In the genomic region with DNA sequence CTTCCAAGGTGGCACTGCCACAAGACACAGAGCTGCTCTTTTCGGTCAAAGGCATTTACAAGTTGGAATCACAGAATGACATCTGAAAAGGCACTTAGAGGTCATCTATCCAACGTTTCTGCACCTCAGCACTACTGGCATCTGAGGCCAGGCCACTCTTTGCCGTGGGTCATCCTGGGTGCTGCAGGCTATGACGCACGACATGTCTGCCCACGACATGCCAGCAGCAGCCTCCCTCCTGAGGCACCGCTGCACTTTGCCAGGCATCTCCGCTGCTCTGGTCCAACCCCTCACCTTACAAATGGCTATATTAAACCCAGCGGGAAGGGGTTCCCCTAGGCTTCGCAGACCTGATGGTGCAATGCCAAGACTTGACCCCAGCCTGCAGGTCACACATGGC, we compare ENCODE assay signal across 12 cellular contexts. TPM values are rescaled to one million over a fixed set of nuclear protein-coding genes. Genes with fewer than 3 reads are reported as not detected.
DNase-seq lines count a peak whose midpoint lies in the region; ATAC-seq, FAIRE-seq and TF ChIP-seq lines count a peak whose summit lies in the region.
"Had no signal": no experiment of that assay in that cellular context is flagged by ENCODE, and none has a peak within 500 bp of the region (broad histone marks: within the 10 kb centered on the region; RNA-seq: fewer than 3 reads in every experiment).

No MANE protein-coding gene starts in this region.

- no peak for TF ChIP-seq CTCF in heart left ventricle (IDR thresholded peaks at IDR 0.05)
- TF ChIP-seq CTCF in right atrium auricular region (IDR thresholded peaks at IDR 0.05): no peak
- no peak for TF ChIP-seq CTCF in kidney (IDR thresholded peaks at IDR 0.05; ENCODE audit: borderline replicate concordance, extremely low read depth, insufficient read depth)

- DNase-seq in heart left ventricle: no peak
- DNase-seq in right atrium auricular region (ENCODE audit: low spot score): no peak
- no peak for DNase-seq in kidney
- no peak for DNase-seq in NCI-H1436 (lab: John Stamatoyannopoulos, UW)
- DNase-seq: activated effector memory CD4-positive, alpha-beta T cell treated with anti-CD3 and anti-CD28 coated beads, Interleukin-2, amount 50 U/mL, for 16 hours; CD4-positive, alpha-beta T cell; DND-41; MV-4-11; spleen; stimulated activated naive B cell treated with anti-CD40 and anti-IgM and Interleukin-4, amounts not matched to agents 10 μg/mL and 1 μg/mL and 100 μg/mL, for 72 hours had no signal

- H3K4me1 ChIP-seq in heart left ventricle (peaks cover 3 to 60% (median 52%) of the 10 kb centered on the region in 12 donors), right atrium auricular region (peaks cover 0 to 53% of the 10 kb centered on the region in 2 donors), kidney (ENCODE audit: control insufficient read depth in 1 of 2, insufficient read depth in 1 of 2, low read depth in 1 of 2, low read length in 2 of 2) (peaks cover 53 to 69% of the 10 kb centered on the region in 2 donors), subcutaneous abdominal adipose tissue (ENCODE audit: control insufficient read depth in 5 of 5, insufficient read depth in 5 of 5, low read length in 5 of 5) (peaks cover 28 to 62% (median 57%) of the 10 kb centered on the region in 5 donors)

- TF ChIP-seq POLR2A in heart left ventricle (IDR thresholded peaks at IDR 0.05): no peak

- WGBS in heart left ventricle, 4 donors: 67 to 81% (median 80%) methylated on average over 6 to 10 of the region's 10 CpGs

- H3K9ac ChIP-seq in kidney (ENCODE audit: low read length in 2 of 2): peak overlapping the region in 1 of 2 donors; percentile 10
- H3K9ac ChIP-seq in subcutaneous abdominal adipose tissue (ENCODE audit: low read length in 5 of 5): peak overlapping the region in 1 of 5 donors; percentile 21

- ATAC-seq in heart left ventricle (peak in 3 of 4 donors; percentile 36 to 42 (median 37)), GM18873 (IDR thresholded peaks at IDR 0.05; ENCODE audit: low FRiP score, unreplicated experiment) (no peak)
- ATAC-seq: stimulated activated naive B cell treated with anti-CD40 and anti-IgM and Interleukin-4, amounts not matched to agents 10 μg/mL and 1 μg/mL and 100 μg/mL, for 72 hours had no signal

- intact Hi-C loops in heart left ventricle (cut with DNase I): no loop called here
- intact Hi-C loops in kidney (cut with DNase I): no loop called here

- H3K27me3 ChIP-seq in heart left ventricle (no peaks in the 10 kb centered on the region), right atrium auricular region (no peaks in the 10 kb centered on the region), subcutaneous abdominal adipose tissue (ENCODE audit: control insufficient read depth in 5 of 5, insufficient read depth in 4 of 5, low read length in 5 of 5) (no peaks in the 10 kb centered on the region)
- H3K27me3 ChIP-seq: spleen had no signal

- H3K4me3 ChIP-seq in heart left ventricle: no peak overlapping the region
- H3K4me3 ChIP-seq in right atrium auricular region: no peak overlapping the region
- H3K4me3 ChIP-seq in kidney (ENCODE audit: low read length in 2 of 2): peak overlapping the region in 1 of 2 donors; percentile 1
- H3K4me3 ChIP-seq in subcutaneous abdominal adipose tissue (ENCODE audit: low read depth in 1 of 5, low read length in 5 of 5): peak overlapping the region in 2 of 5 donors; percentile 6 to 22
- H3K4me3 ChIP-seq: spleen had no signal

- H3K9me3 ChIP-seq in heart left ventricle (no peaks in the 10 kb centered on the region), right atrium auricular region (no peaks in the 10 kb centered on the region), kidney (ENCODE audit: control insufficient read depth in 1 of 2, low read length in 2 of 2) (no peaks in the 10 kb centered on the region), subcutaneous abdominal adipose tissue (ENCODE audit: control insufficient read depth in 5 of 5, low read length in 5 of 5) (no peaks in the 10 kb centered on the region)
- H3K9me3 ChIP-seq: spleen had no signal

- H3K36me3 ChIP-seq in heart left ventricle: peaks cover 0 to 87% (median 56%) of the 10 kb centered on the region in 9 donors
- H3K36me3 ChIP-seq in right atrium auricular region: peaks cover 46% of the 10 kb centered on the region
- H3K36me3 ChIP-seq in kidney (ENCODE audit: control insufficient read depth in 1 of 2, insufficient read depth in 2 of 2, low read length in 2 of 2): peaks cover 30 to 42% of the 10 kb centered on the region in 2 donors
- peaks cover 6 to 72% (median 62%) of the 10 kb centered on the region in 5 donors for H3K36me3 ChIP-seq in subcutaneous abdominal adipose tissue (ENCODE audit: control insufficient read depth in 5 of 5, insufficient read depth in 5 of 5, low read length in 5 of 5)

- no peak overlapping the region for H3K27ac ChIP-seq in heart left ventricle
- H3K27ac ChIP-seq in right atrium auricular region: no peak overlapping the region
- peak overlapping the region; percentile 13 for H3K27ac ChIP-seq in kidney (ENCODE audit: low read depth in 2 of 2, low read length in 2 of 2)
- peak overlapping the region; percentile 75 for H3K27ac ChIP-seq in subcutaneous abdominal adipose tissue (ENCODE audit: low read depth, low read length)

- FAIRE-seq in kidney (lab: Jason Lieb, UNC): no peak

RNA-seq across cellular contexts. Expression of a gene that starts 8.1 kb away (rescaled TPM):
- total RNA-seq in heart left ventricle: 100 to 1,000 TPM in 2 of 9 donors, 10 to 100 TPM in 7; 53.8 to 106 (median 77.8) TPM
- polyA plus RNA-seq in heart left ventricle: 100 to 1,000 TPM in 1 of 2 donors, 10 to 100 TPM in 1; 31.2 to 185 TPM
- 100 to 1,000 TPM in 1 of 2 donors, 10 to 100 TPM in 1; 96.0 to 124 TPM for total RNA-seq in right atrium auricular region
- 138 TPM for total RNA-seq in kidney
- 121 TPM for polyA plus RNA-seq in kidney (ENCODE audit: insufficient read depth, low read depth, low replicate concordance)

RNA-seq across cellular contexts. Expression of a gene that starts 8.4 kb away (rescaled TPM):
- total RNA-seq in heart left ventricle (under 1 TPM in 7 of 9 donors, not detected in 2; 0.40 to 0.91 (median 0.52) TPM), right atrium auricular region (under 1 TPM in 1 of 2 donors, not detected in 1; 0.90 TPM), kidney (1.9 TPM)
- polyA plus RNA-seq in heart left ventricle (under 1 TPM; 0.25 to 0.46 TPM), kidney (ENCODE audit: insufficient read depth, low read depth, low replicate concordance) (4.0 TPM)

RNA-seq across cellular contexts. Expression of a gene that starts 11.4 kb away (rescaled TPM):
- total RNA-seq in heart left ventricle (10 to 100 TPM; 10.0 to 24.8 (median 13.6) TPM), right atrium auricular region (10 to 100 TPM; 18.1 to 45.9 TPM), kidney (23.5 TPM)
- polyA plus RNA-seq in heart left ventricle (10 to 100 TPM; 31.1 to 41.1 TPM), kidney (ENCODE audit: insufficient read depth, low read depth, low replicate concordance) (61.2 TPM)

RNA-seq across cellular contexts. Expression of a gene that starts 11.5 kb away (rescaled TPM):
- total RNA-seq in heart left ventricle: 10 to 100 TPM; 36.8 to 58.1 (median 50.9) TPM
- 100 to 1,000 TPM in 1 of 2 donors, 10 to 100 TPM in 1; 70.8 to 104 TPM for polyA plus RNA-seq in heart left ventricle
- total RNA-seq in right atrium auricular region: 10 to 100 TPM; 41.5 to 58.6 TPM
- total RNA-seq in kidney: 45.0 TPM
- polyA plus RNA-seq in kidney (ENCODE audit: insufficient read depth, low read depth, low replicate concordance): 165 TPM

RNA-seq across cellular contexts. Expression of a gene that starts 19.8 kb away (rescaled TPM):
- 1,000 to 10,000 TPM in 4 of 9 donors, 100 to 1,000 TPM in 5; 845 to 1,270 (median 964) TPM for total RNA-seq in heart left ventricle
- polyA plus RNA-seq in heart left ventricle: 1,000 to 10,000 TPM; 1,266 to 2,727 TPM
- total RNA-seq in right atrium auricular region: 1,000 to 10,000 TPM in 1 of 2 donors, 100 to 1,000 TPM in 1; 739 to 1,208 TPM
- 1,502 TPM for total RNA-seq in kidney
- 2,097 TPM for polyA plus RNA-seq in kidney (ENCODE audit: insufficient read depth, low read depth, low replicate concordance)

Comparison
In these comparisons a context has a peak if more than half of its experiments do, and no peak if none do; other contexts are left out.
1. H3K27ac ChIP-seq: peak in kidney (2 of 2) and subcutaneous abdominal adipose tissue (single experiment); none in heart left ventricle (0 of 12) and right atrium auricular region (0 of 2).